In genomic region chr2:203987959-203988358, GRCh38 we compare ENCODE assay signal across 24 cellular contexts. TPM values are rescaled to one million over a fixed set of nuclear protein-coding genes. Genes with fewer than 3 reads are reported as not detected.
"Had no signal": no experiment of that assay in that cellular context is flagged by ENCODE, and none has a peak within 500 bp of the region (broad histone marks: within the 10 kb centered on the region; RNA-seq: fewer than 3 reads in every experiment).

No MANE protein-coding gene starts in this region.

- H3K27me3 Mint-ChIP-seq: naive B cell had no signal

- H3K27ac Mint-ChIP-seq: endodermal cell, naive B cell, neural progenitor cell, WTC11 had no signal

- H3K36me3 Mint-ChIP-seq: naive B cell, neural progenitor cell, WTC11 had no signal

- DNase-seq: activated CD4-positive, alpha-beta T cell treated with anti-CD3 and anti-CD28 coated beads for 48 hours; activated effector memory CD4-positive, alpha-beta T cell treated with anti-CD3 and anti-CD28 coated beads, Interleukin-2, amount 50 U/mL, for 16 hours; anterior cingulate cortex; body of pancreas; cortex of kidney; endodermal cell; esophagus squamous epithelium; gastrocnemius medialis; hippocampal formation; kidney glomerular epithelial cell; left lung; naive B cell; posterior cingulate gyrus; retina; SHP77 treated with DMSO at 0.1 percent for 48 hours; SK-N-SH; stimulated activated CD4-positive, alpha-beta T cell treated with anti-CD3 and anti-CD28 coated beads, Interleukin-4, amount 100 ng/mL, for 1 hour; stimulated activated naive CD4-positive, alpha-beta T cell; T1000; thyroid gland had no signal

- ATAC-seq: body of pancreas, gastrocnemius medialis, WTC11 had no signal

- H3K4me1 Mint-ChIP-seq: endodermal cell, naive B cell, neural progenitor cell, WTC11 had no signal

- H3K9me3 Mint-ChIP-seq: endodermal cell, neural progenitor cell, WTC11 had no signal

- H3K4me3 Mint-ChIP-seq: endodermal cell, naive B cell, neural progenitor cell, WTC11 had no signal

RNA-seq across cellular contexts. Expression of gene ICOS, which starts 51.4 kb away (rescaled TPM):
- total RNA-seq: body of pancreas, cardiac muscle cell, cerebellum, endodermal cell, gastrocnemius medialis had no signal
- polyA plus RNA-seq: cardiac muscle cell, SK-N-SH had no signal
